13 cellular contexts compared by ENCODE assay signal in the genomic region with DNA sequence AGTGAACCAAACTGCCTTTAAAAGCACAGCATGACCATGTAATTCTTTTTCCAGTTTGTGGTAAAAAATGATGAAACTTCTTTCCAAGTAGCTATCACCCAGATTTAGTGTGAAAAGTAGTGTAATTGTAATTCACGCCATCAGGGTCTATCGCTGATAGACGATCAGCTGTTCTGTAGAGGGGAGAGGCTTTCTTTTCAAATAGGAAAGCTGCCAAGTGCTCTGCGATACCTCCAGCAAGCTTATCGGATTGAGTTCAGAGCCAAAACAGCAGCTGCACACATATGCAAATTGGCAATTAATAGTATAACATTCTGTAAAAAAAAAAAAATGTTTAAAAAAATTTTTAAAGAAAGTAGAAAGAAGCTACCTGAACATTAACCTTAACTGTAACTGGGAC.
DNase-seq lines count a peak whose midpoint lies in the region; ATAC-seq, FAIRE-seq and TF ChIP-seq lines count a peak whose summit lies in the region.
"Had no signal": no experiment of that assay in that cellular context is flagged by ENCODE, and none has a peak within 500 bp of the region (broad histone marks: within the 10 kb centered on the region; RNA-seq: fewer than 3 reads in every experiment).

No MANE protein-coding gene starts in this region.

- in situ Hi-C loops in GM12878 (cut with MboI), result no loop called here

- H4K20me1 ChIP-seq in GM12878 (ENCODE audit: control insufficient read depth, insufficient read depth), result no peaks in the 10 kb centered on the region

- no peak overlapping the region for H3K27ac ChIP-seq in GM12878 (ENCODE audit: control insufficient read depth, insufficient read depth)
- H3K27ac ChIP-seq: psoas muscle had no signal

- no peak for TF ChIP-seq POLR2A in GM12878 (IDR thresholded peaks at IDR 0.05; ENCODE audit: low read depth, low read length)

- H2AFZ ChIP-seq in GM12878 (ENCODE audit: control insufficient read depth, low read depth, low read length), result no peak overlapping the region

- FAIRE-seq in GM12878 (lab: Jason Lieb, UNC), result no peak
- FAIRE-seq: endometrium had no signal

- peak overlapping the region; percentile 30 for H3K4me2 ChIP-seq in GM12878 (ENCODE audit: control insufficient read depth, insufficient read depth)

- H3K9me3 ChIP-seq in GM12878 (replicated peaks; ENCODE audit: control insufficient read depth, insufficient read depth, low read length), result no peaks in the 10 kb centered on the region
- H3K9me3 ChIP-seq: psoas muscle had no signal

- WGBS in GM12878 (ENCODE audit: insufficient coverage, insufficient replicate concordance, low lambda C conversion rate, missing lambda C conversion rate), result 89% methylated on average over 5 of the region's 5 CpGs

- peak overlapping the region; percentile 51 for H3K27ac Mint-ChIP-seq in activated naive CD4-positive, alpha-beta T cell treated with anti-CD3 and anti-CD28 coated beads, Interleukin-2, amount 50 U/mL, for 24 hours
- no peak overlapping the region for H3K27ac Mint-ChIP-seq in stimulated activated effector memory CD8-positive, alpha-beta T cell treated with anti-CD3 and anti-CD28 coated beads, Interleukin-12 subunit alpha, Interleukin-12 subunit beta, amount 100 ng/mL, for 72 hours
- no peak overlapping the region for H3K27ac Mint-ChIP-seq in Calu3 (ENCODE audit: unreplicated experiment)

- no peaks in the 10 kb centered on the region for H3K27me3 Mint-ChIP-seq in activated naive CD4-positive, alpha-beta T cell treated with anti-CD3 and anti-CD28 coated beads, Interleukin-2, amount 50 U/mL, for 24 hours
- peaks cover 10% of the 10 kb centered on the region for H3K27me3 Mint-ChIP-seq in Calu3 (ENCODE audit: unreplicated experiment)

- RAD21 ChIA-PET in GM12878 (lab: Charles Lee; ENCODE audit: unreplicated experiment), result interaction anchor here (1.0 to 1.8 kb wide), 3 partner anchors 14 to 23 kb away, joined by 3 to 8 read pairs (median 5); no protein-coding TSS in a partner anchor

- no peaks in the 10 kb centered on the region for H3K27me3 ChIP-seq in GM12878 (replicated peaks in 1 of 2; ENCODE audit: control insufficient read depth in 2 of 2, insufficient read depth in 2 of 2, low read length in 1 of 2)

- H3K4me3 ChIP-seq in GM12878, result peak overlapping the region; percentile 63
- H3K4me3 ChIP-seq: psoas muscle had no signal

- H3K4me1 ChIP-seq in GM12878 (ENCODE audit: control insufficient read depth, insufficient read depth, low read length), result peaks cover 15% of the 10 kb centered on the region
- H3K4me1 ChIP-seq: psoas muscle had no signal

- TF ChIP-seq EP300 in GM12878 (IDR thresholded peaks at IDR 0.05; ENCODE audit: borderline replicate concordance in 1 of 2, control insufficient read depth in 1 of 2, low read depth in 2 of 2, low read length in 2 of 2), result no peak

- no peaks in the 10 kb centered on the region for H3K36me3 Mint-ChIP-seq in activated naive CD4-positive, alpha-beta T cell treated with anti-CD3 and anti-CD28 coated beads, Interleukin-2, amount 50 U/mL, for 24 hours
- no peaks in the 10 kb centered on the region for H3K36me3 Mint-ChIP-seq in stimulated activated effector memory CD8-positive, alpha-beta T cell treated with anti-CD3 and anti-CD28 coated beads, Interleukin-12 subunit alpha, Interleukin-12 subunit beta, amount 100 ng/mL, for 72 hours
- no peaks in the 10 kb centered on the region for H3K36me3 Mint-ChIP-seq in Calu3 (ENCODE audit: insufficient read depth, unreplicated experiment)

- H3K4me3 Mint-ChIP-seq in activated naive CD4-positive, alpha-beta T cell treated with anti-CD3 and anti-CD28 coated beads, Interleukin-2, amount 50 U/mL, for 24 hours, result peak overlapping the region; percentile 96
- peak overlapping the region; percentile 76 for H3K4me3 Mint-ChIP-seq in stimulated activated effector memory CD8-positive, alpha-beta T cell treated with anti-CD3 and anti-CD28 coated beads, Interleukin-12 subunit alpha, Interleukin-12 subunit beta, amount 100 ng/mL, for 72 hours
- H3K4me3 Mint-ChIP-seq in Calu3 (ENCODE audit: low read depth, unreplicated experiment), result no peak overlapping the region

- DNase-seq in activated naive CD4-positive, alpha-beta T cell treated with Interleukin-2 at 50 U/mL for 16 hours, result no peak
- DNase-seq in NCI-H82 treated with DMSO at 0.1 percent for 48 hours (lab: John Stamatoyannopoulos, UW; ENCODE audit: unreplicated experiment) (peak; percentile 50), GM12878 (ENCODE audit: low read depth, low spot score) (no peak), iPS-NIHi7 (ENCODE audit: extremely low spot score) (no peak), Calu3 (no peak)
- DNase-seq in stimulated activated effector memory CD8-positive, alpha-beta T cell treated with anti-CD3 and anti-CD28 coated beads, Interleukin-12 subunit alpha, Interleukin-12 subunit beta, amount 100 ng/mL, for 72 hours (ENCODE audit: low spot score in 2 of 2), result no peak
- DNase-seq: hippocampal formation; NK-92 treated with Interleukin-12 subunit alpha and Interleukin-12 subunit beta, amount 100 ng/mL, for 24 hours; psoas muscle; stimulated activated CD4-positive, alpha-beta T cell treated with anti-CD3 and anti-CD28 coated beads, Interleukin-4, amount 100 ng/mL, for 1 hour had no signal

- POLR2A ChIA-PET in GM12878 (lab: Charles Lee), result interaction anchor here (0.8 to 2.3 kb wide), 2 partner anchors 62 to 72 kb away, joined by 5 to 7 read pairs; partner anchors contain the start of gene PSMD14

- intact Hi-C loops in GM12878 (cut with micrococcal nuclease; ENCODE audit: unreplicated experiment) (loop anchor here (5.0 kb wide), 1 partner anchor 169 kb away; no protein-coding TSS in a partner anchor), Calu3 (cut with micrococcal nuclease; ENCODE audit: unreplicated experiment) (no loop called here)

- H3K36me3 ChIP-seq in GM12878 (ENCODE audit: control insufficient read depth in 2 of 2, insufficient read depth in 2 of 2, low read length in 1 of 2), result peaks cover 0 to 4% of the 10 kb centered on the region in 2 experiments; a peak in 1 of 4 replicates

- no peak for TF ChIP-seq RAD21 in GM12878 (IDR thresholded peaks at IDR 0.05; ENCODE audit: insufficient read depth, low read depth, low read length)

- H3K4me1 Mint-ChIP-seq in activated naive CD4-positive, alpha-beta T cell treated with anti-CD3 and anti-CD28 coated beads, Interleukin-2, amount 50 U/mL, for 24 hours, result peaks cover 67% of the 10 kb centered on the region
- peaks cover 7% of the 10 kb centered on the region for H3K4me1 Mint-ChIP-seq in stimulated activated effector memory CD8-positive, alpha-beta T cell treated with anti-CD3 and anti-CD28 coated beads, Interleukin-12 subunit alpha, Interleukin-12 subunit beta, amount 100 ng/mL, for 72 hours
- no peaks in the 10 kb centered on the region for H3K4me1 Mint-ChIP-seq in Calu3 (ENCODE audit: low read depth, unreplicated experiment)

- CTCF ChIA-PET in GM12878 (lab: Yijun Ruan, JAX), result interaction anchor here (0.8 to 6.5 kb wide), 5 partner anchors 9 to 28 kb away, joined by 3 to 67 read pairs (median 10); no protein-coding TSS in a partner anchor
- CTCF ChIA-PET in Calu3 (lab: Charles Lee), result no interaction called here

- no peaks in the 10 kb centered on the region for H3K9me3 Mint-ChIP-seq in activated naive CD4-positive, alpha-beta T cell treated with anti-CD3 and anti-CD28 coated beads, Interleukin-2, amount 50 U/mL, for 24 hours
- H3K9me3 Mint-ChIP-seq in stimulated activated effector memory CD8-positive, alpha-beta T cell treated with anti-CD3 and anti-CD28 coated beads, Interleukin-12 subunit alpha, Interleukin-12 subunit beta, amount 100 ng/mL, for 72 hours, result no peaks in the 10 kb centered on the region
- H3K9me3 Mint-ChIP-seq in Calu3 (ENCODE audit: low read depth, unreplicated experiment), result no peaks in the 10 kb centered on the region

- TF ChIP-seq CTCF in GM12878 (IDR thresholded peaks at IDR 0.05 in 2 of 3, conservative IDR thresholded peaks at IDR 0.05 in 1 of 3; ENCODE audit: control insufficient read depth in 2 of 3, extremely low read depth in 1 of 3, insufficient read depth in 1 of 3, low read depth in 3 of 3, low read length in 3 of 3) (no peak), Calu3 (IDR thresholded peaks at IDR 0.05; ENCODE audit: unreplicated experiment) (no peak)

- H3K79me2 ChIP-seq in GM12878 (ENCODE audit: control insufficient read depth, insufficient read depth, low read length), result peaks cover 16% of the 10 kb centered on the region

- BruUV-seq in GM12878 (replicated peaks; lab: Mats Ljungman, UMichigan) (no TSS peak), Calu3 (replicated peaks; lab: Mats Ljungman, UMichigan) (no TSS peak)

- H3K9ac ChIP-seq in GM12878 (ENCODE audit: control insufficient read depth, insufficient read depth, low read length), result no peak overlapping the region

- no peak for ATAC-seq in GM12878
- no peak for ATAC-seq in stimulated activated effector memory CD8-positive, alpha-beta T cell treated with anti-CD3 and anti-CD28 coated beads, Interleukin-12 subunit alpha, Interleukin-12 subunit beta, amount 100 ng/mL, for 72 hours
- ATAC-seq in GM18517 (IDR thresholded peaks at IDR 0.05; ENCODE audit: unreplicated experiment), result no peak
- ATAC-seq: psoas muscle had no signal

- SMC1A ChIA-PET in GM12878 (lab: Charles Lee; ENCODE audit: uncharacterized antibody, unreplicated experiment), result interaction anchor here (0.6 to 1.6 kb wide), 6 partner anchors 9 to 97 kb away, joined by 3 to 6 read pairs (median 3); no protein-coding TSS in a partner anchor

TF ChIP-seq in GM12878, 131 proteins besides CTCF, POLR2A, EP300 and RAD21 (continues in another document):
- TF ChIP-seq POLR2AphosphoS2 (IDR thresholded peaks at IDR 0.05; ENCODE audit: low read depth, low read length), result no peak
- no peak for TF ChIP-seq WRNIP1 (IDR thresholded peaks at IDR 0.05; ENCODE audit: borderline replicate concordance, low read depth, low read length)
- TF ChIP-seq IKZF2 (IDR thresholded peaks at IDR 0.05), result no peak
- TF ChIP-seq BCLAF1 (IDR thresholded peaks at IDR 0.05), result no peak
